17 cellular contexts compared by ENCODE assay signal in genomic region chr10:17831326-17831725, GRCh38. TPM values are rescaled to one million over a fixed set of nuclear protein-coding genes. Genes with fewer than 3 reads are reported as not detected.
"Had no signal": no experiment of that assay in that cellular context is flagged by ENCODE, and none has a peak within 500 bp of the region (broad histone marks: within the 10 kb centered on the region; RNA-seq: fewer than 3 reads in every experiment).

No MANE protein-coding gene starts in this region.

- H3K4me1 ChIP-seq: neural progenitor cell had no signal

- H3K27me3 ChIP-seq: foreskin keratinocyte, neural progenitor cell, ovary had no signal

- H3K9me3 Mint-ChIP-seq: activated naive CD8-positive, alpha-beta T cell treated with anti-CD3 and anti-CD28 coated beads for 36 hours; activated T-helper 1 cell treated with anti-CD3 and anti-CD28 coated beads, Interleukin-12 subunit alpha, Interleukin-12 subunit beta, Interleukin-2, Interleukin-4 antibody, amounts not matched to agents 30 ng/mL and 10 ng/mL and 1 ng/mL, durations not matched to agents 14 hours and 24 hours and 36 hours; brain; neural progenitor cell had no signal

- H3K4me3 ChIP-seq: neural progenitor cell, ovary, stomach, thoracic aorta had no signal

- FAIRE-seq: TTC549 had no signal

- H3K4me1 Mint-ChIP-seq: activated naive CD8-positive, alpha-beta T cell treated with anti-CD3 and anti-CD28 coated beads for 36 hours; brain; neural progenitor cell had no signal

- H3K4me3 Mint-ChIP-seq: activated naive CD8-positive, alpha-beta T cell treated with anti-CD3 and anti-CD28 coated beads for 36 hours; activated T-helper 1 cell treated with anti-CD3 and anti-CD28 coated beads, Interleukin-12 subunit alpha, Interleukin-12 subunit beta, Interleukin-2, Interleukin-4 antibody, amounts not matched to agents 30 ng/mL and 10 ng/mL and 1 ng/mL, durations not matched to agents 14 hours and 24 hours and 36 hours; brain; neural progenitor cell had no signal

- H3K27ac ChIP-seq: foreskin keratinocyte, neural progenitor cell, ovary, stomach, thoracic aorta had no signal

- ATAC-seq: activated CD4-positive, CD25-positive, alpha-beta regulatory T cell treated with anti-CD3 and anti-CD28 coated beads, Interleukin-2, amount 50 U/mL, for 24 hours; foreskin keratinocyte; left ventricle myocardium superior; sciatic nerve had no signal

- DNase-seq: activated naive CD8-positive, alpha-beta T cell treated with anti-CD3 and anti-CD28 coated beads for 36 hours; amygdala; central memory CD4-positive, alpha-beta T cell; effector memory CD4-positive, alpha-beta T cell; foreskin keratinocyte; kidney glomerular epithelial cell; left ventricle myocardium superior; ovary; stomach; T-helper 2 cell had no signal

- H3K27me3 Mint-ChIP-seq: brain had no signal

- H3K36me3 Mint-ChIP-seq: activated naive CD8-positive, alpha-beta T cell treated with anti-CD3 and anti-CD28 coated beads for 36 hours; brain; neural progenitor cell had no signal

- H3K27ac Mint-ChIP-seq: activated naive CD8-positive, alpha-beta T cell treated with anti-CD3 and anti-CD28 coated beads for 36 hours; activated T-helper 1 cell treated with anti-CD3 and anti-CD28 coated beads, Interleukin-12 subunit alpha, Interleukin-12 subunit beta, Interleukin-2, Interleukin-4 antibody, amounts not matched to agents 30 ng/mL and 10 ng/mL and 1 ng/mL, durations not matched to agents 14 hours and 24 hours and 36 hours; brain; neural progenitor cell had no signal

- H3K36me3 ChIP-seq: neural progenitor cell, ovary, stomach, thoracic aorta had no signal

- H3K9me3 ChIP-seq: ovary, stomach, thoracic aorta had no signal

RNA-seq across cellular contexts. Expression of gene MRC1, which starts 22.2 kb away (rescaled TPM):
- total RNA-seq: activated T-helper 1 cell treated with anti-CD3 and anti-CD28 coated beads, Interleukin-12 subunit alpha, Interleukin-12 subunit beta, Interleukin-2, Interleukin-4 antibody, amounts not matched to agents 30 ng/mL and 10 ng/mL and 1 ng/mL, durations not matched to agents 14 hours and 24 hours and 36 hours had no signal
- polyA plus RNA-seq: foreskin keratinocyte had no signal
